Comparison of ENCODE assay signal across 12 cellular contexts in the genomic region with DNA sequence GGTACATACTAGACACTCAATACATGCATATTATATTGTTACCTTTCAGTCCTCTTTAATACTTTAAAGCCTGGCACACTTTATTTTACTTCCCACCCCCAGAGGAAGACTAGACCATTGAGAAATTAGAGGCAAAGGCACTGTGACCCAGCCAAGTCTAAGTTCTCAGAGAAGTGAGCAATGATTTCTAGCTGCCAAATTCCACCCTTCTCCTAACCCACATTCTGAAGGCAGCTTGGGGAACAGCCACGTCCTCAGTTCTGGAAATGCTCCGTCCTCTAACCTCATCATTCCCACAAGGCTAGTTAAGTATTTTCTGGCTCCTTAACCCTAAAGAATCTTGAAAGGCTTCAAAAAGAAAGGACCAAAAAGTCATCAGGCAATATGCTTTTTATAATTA.
DNase-seq lines count a peak whose midpoint lies in the region; ATAC-seq and TF ChIP-seq lines count a peak whose summit lies in the region.
"Had no signal": no experiment of that assay in that cellular context is flagged by ENCODE, and none has a peak within 500 bp of the region (broad histone marks: within the 10 kb centered on the region; RNA-seq: fewer than 3 reads in every experiment).

No MANE protein-coding gene starts in this region.

- H3K4me3 ChIP-seq in colonic mucosa (no peak overlapping the region), lower lobe of right lung (no peak overlapping the region), skeletal muscle tissue (ENCODE audit: low read length in 3 of 3) (no peak overlapping the region)
- H3K4me3 ChIP-seq: BLaER1 treated with 17β-estradiol and CSF1 and Interleukin-3, amounts not matched to agents 10 nM and 100 nM had no signal

- no peak for TF ChIP-seq CTCF in colonic mucosa (IDR thresholded peaks at IDR 0.05)
- no peak for TF ChIP-seq CTCF in lower lobe of right lung (IDR thresholded peaks at IDR 0.05)

- H3K9ac ChIP-seq in colonic mucosa (ENCODE audit: low read depth in 2 of 2, low read length in 2 of 2) = no peak overlapping the region
- H3K9ac ChIP-seq in skeletal muscle tissue (ENCODE audit: low read depth in 1 of 3, low read length in 3 of 3) = peak overlapping the region in 1 of 3 donors; percentile 3
- H3K9ac ChIP-seq: BLaER1 treated with 17β-estradiol and CSF1 and Interleukin-3, amounts not matched to agents 10 nM and 100 nM had no signal

- H3K27ac ChIP-seq in colonic mucosa (peak overlapping the region; percentile 13), lower lobe of right lung (no peak overlapping the region), skeletal muscle tissue (ENCODE audit: low read depth, low read length) (peak overlapping the region; percentile 19)
- H3K27ac ChIP-seq: BLaER1 treated with 17β-estradiol and CSF1 and Interleukin-3, amounts not matched to agents 10 nM and 100 nM had no signal

- no peaks in the 10 kb centered on the region for H3K27me3 ChIP-seq in colonic mucosa
- no peaks in the 10 kb centered on the region for H3K27me3 ChIP-seq in lower lobe of right lung (ENCODE audit: low read depth)
- no peaks in the 10 kb centered on the region for H3K27me3 ChIP-seq in skeletal muscle tissue (ENCODE audit: control insufficient read depth in 3 of 3, insufficient read depth in 3 of 3, low read length in 3 of 3)
- H3K27me3 ChIP-seq: BLaER1 treated with 17β-estradiol and CSF1 and Interleukin-3, amounts not matched to agents 10 nM and 100 nM had no signal

- no peaks in the 10 kb centered on the region for H3K4me1 ChIP-seq in colonic mucosa
- peaks cover 14% of the 10 kb centered on the region for H3K4me1 ChIP-seq in lower lobe of right lung
- H3K4me1 ChIP-seq in skeletal muscle tissue (ENCODE audit: control insufficient read depth in 3 of 3, insufficient read depth in 3 of 3, low read length in 3 of 3) = peaks cover 3 to 13% (median 5%) of the 10 kb centered on the region in 3 donors
- H3K4me1 ChIP-seq: BLaER1 treated with 17β-estradiol and CSF1 and Interleukin-3, amounts not matched to agents 10 nM and 100 nM had no signal

- no peaks in the 10 kb centered on the region for H3K36me3 ChIP-seq in colonic mucosa
- H3K36me3 ChIP-seq in lower lobe of right lung = no peaks in the 10 kb centered on the region
- peaks cover 0 to 4% (median 0%) of the 10 kb centered on the region in 3 donors for H3K36me3 ChIP-seq in skeletal muscle tissue (ENCODE audit: control insufficient read depth in 3 of 3, insufficient read depth in 3 of 3, low read length in 3 of 3)
- H3K36me3 ChIP-seq: BLaER1 treated with 17β-estradiol and CSF1 and Interleukin-3, amounts not matched to agents 10 nM and 100 nM had no signal

- ATAC-seq in lower lobe of right lung = peak; percentile 37 to 43

- H3K9me3 ChIP-seq in colonic mucosa (no peaks in the 10 kb centered on the region), lower lobe of right lung (no peaks in the 10 kb centered on the region), skeletal muscle tissue (ENCODE audit: control insufficient read depth in 3 of 3, low read length in 3 of 3) (no peaks in the 10 kb centered on the region)
- H3K9me3 ChIP-seq: BLaER1 treated with 17β-estradiol and CSF1 and Interleukin-3, amounts not matched to agents 10 nM and 100 nM had no signal

- DNase-seq in GM04503 (ENCODE audit: low read depth) (peak; percentile 88), colonic mucosa (peak; percentile 22), lower lobe of right lung (no peak), NCI-H1048 (lab: John Stamatoyannopoulos, UW) (no peak), NCI-H146 treated with DMSO at 0.1 percent for 48 hours (lab: John Stamatoyannopoulos, UW; ENCODE audit: unreplicated experiment) (no peak), SK-N-DZ (ENCODE audit: low spot score) (no peak), NCI-H748 (lab: John Stamatoyannopoulos, UW; ENCODE audit: unreplicated experiment) (no peak)
- DNase-seq: effector CD4-positive, alpha-beta T cell; NCI-H2171 treated with DMSO at 0.1 percent for 48 hours; small intestine had no signal

- intact Hi-C loops in colonic mucosa (cut with DNase I) = loop anchor here (2.0 to 5.0 kb wide), 2 partner anchors 194 to 322 kb away; no protein-coding TSS in a partner anchor
- intact Hi-C loops in lower lobe of right lung (cut with DNase I) = loop anchor here (10.0 kb wide), 1 partner anchor 312 kb away; no protein-coding TSS in a partner anchor

Comparison
In these comparisons a context has a peak if more than half of its experiments do, and no peak if none do; other contexts are left out.
1. DNase-seq: peak in GM04503 (single experiment) and colonic mucosa (single experiment); none in lower lobe of right lung (single experiment), NCI-H1048 (single experiment), NCI-H146 treated with DMSO at 0.1 percent for 48 hours (single experiment), SK-N-DZ (single experiment) and NCI-H748 (single experiment).